ENCODE assay signal across 21 cellular contexts in genomic region chr20:35635652-35636051, GRCh38. TPM values are rescaled to one million over a fixed set of nuclear protein-coding genes. Genes with fewer than 3 reads are reported as not detected.
DNase-seq lines count a peak whose midpoint lies in the region; ATAC-seq and TF ChIP-seq lines count a peak whose summit lies in the region.
"Had no signal": no experiment of that assay in that cellular context is flagged by ENCODE, and none has a peak within 500 bp of the region (broad histone marks: within the 10 kb centered on the region; RNA-seq: fewer than 3 reads in every experiment).

No MANE protein-coding gene starts in this region.

- H3K27me3 Mint-ChIP-seq in CD4-positive, alpha-beta memory T cell: no peaks in the 10 kb centered on the region
- peaks cover 7% of the 10 kb centered on the region for H3K27me3 Mint-ChIP-seq in GM23338 (ENCODE audit: insufficient read depth, low read depth, poor library complexity)
- H3K27me3 Mint-ChIP-seq: activated CD4-positive, alpha-beta T cell treated with anti-CD3 and anti-CD28 coated beads, Interleukin-2, amount 10 ng/mL, durations not matched to agents 7 days and 5 days had no signal

- no peak overlapping the region for H3K4me3 Mint-ChIP-seq in CD4-positive, alpha-beta memory T cell
- H3K4me3 Mint-ChIP-seq in GM23338: no peak overlapping the region
- H3K4me3 Mint-ChIP-seq: activated CD4-positive, alpha-beta T cell treated with anti-CD3 and anti-CD28 coated beads, Interleukin-2, amount 10 ng/mL, durations not matched to agents 7 days and 5 days had no signal

- H3K9me2 ChIP-seq in GM23338 (ENCODE audit: insufficient read depth) (no peaks in the 10 kb centered on the region), hepatocyte (replicated peaks; ENCODE audit: insufficient read depth) (no peaks in the 10 kb centered on the region)
- H3K9me2 ChIP-seq: SK-N-SH had no signal

- no peak overlapping the region for H2AFZ ChIP-seq in GM23338
- H2AFZ ChIP-seq in hepatocyte: no peak overlapping the region

- H3K4me2 ChIP-seq in GM23338 (no peak overlapping the region), hepatocyte (peak overlapping the region; percentile 43)
- H3K4me2 ChIP-seq: KMS-11, SK-N-SH had no signal

- intact Hi-C loops in CD4-positive, alpha-beta memory T cell (cut with micrococcal nuclease): no loop called here

- H3K4me3 ChIP-seq in CD4-positive, alpha-beta memory T cell (ENCODE audit: low read length in 2 of 2): no peak overlapping the region
- H3K4me3 ChIP-seq in GM23338 (no peak overlapping the region), hepatocyte (no peak overlapping the region)
- H3K4me3 ChIP-seq: colonic mucosa, psoas muscle, spleen, thyroid gland had no signal

- peaks cover 40 to 58% (median 45%) of the 10 kb centered on the region in 4 donors for H3K4me1 Mint-ChIP-seq in CD4-positive, alpha-beta memory T cell
- H3K4me1 Mint-ChIP-seq in GM23338: peaks cover 18% of the 10 kb centered on the region

- no peaks in the 10 kb centered on the region for H3F3A ChIP-seq in GM23338 (replicated peaks; ENCODE audit: low read depth)

- POLR2A ChIA-PET in CD4-positive, alpha-beta memory T cell (lab: Charles Lee; ENCODE audit: partially characterized antibody): interaction anchor here (1.8 kb wide), 1 partner anchor 29 kb away, joined by 8 read pairs; the partner anchor contains the start of genes CPNE1 and RBM12

- 84% methylated on average over 4 of the region's 4 CpGs for WGBS in hepatocyte (ENCODE audit: low lambda C conversion rate, missing lambda C conversion rate)

- H4K20me1 ChIP-seq in GM23338 (replicated peaks; ENCODE audit: insufficient read depth) (peaks cover 36% of the 10 kb centered on the region), hepatocyte (ENCODE audit: insufficient read depth, poor library complexity, severe bottlenecking) (peaks cover 40% of the 10 kb centered on the region)

- peaks cover 67% of the 10 kb centered on the region for H3K79me2 ChIP-seq in GM23338 (replicated peaks; ENCODE audit: insufficient read depth)
- peaks cover 68% of the 10 kb centered on the region for H3K79me2 ChIP-seq in hepatocyte

- ATAC-seq in GM23338: peak; percentile 19; the same call in 1 of the 3 replicates
- ATAC-seq: HCT116, PC-3, psoas muscle had no signal

- no peaks in the 10 kb centered on the region for H3K9me3 ChIP-seq in CD4-positive, alpha-beta memory T cell (ENCODE audit: control insufficient read depth in 1 of 2, low read length in 2 of 2)
- H3K9me3 ChIP-seq in hepatocyte (ENCODE audit: low read depth): no peaks in the 10 kb centered on the region
- H3K9me3 ChIP-seq: colonic mucosa, psoas muscle, SK-N-SH, spleen, thyroid gland had no signal

- no peaks in the 10 kb centered on the region for H3K9me3 Mint-ChIP-seq in CD4-positive, alpha-beta memory T cell
- H3K9me3 Mint-ChIP-seq in GM23338: no peaks in the 10 kb centered on the region
- H3K9me3 Mint-ChIP-seq: activated CD4-positive, alpha-beta T cell treated with anti-CD3 and anti-CD28 coated beads, Interleukin-2, amount 10 ng/mL, durations not matched to agents 7 days and 5 days had no signal

- peak overlapping the region; percentile 16 to 89 (median 53) for H3K27ac Mint-ChIP-seq in CD4-positive, alpha-beta memory T cell
- H3K27ac Mint-ChIP-seq in GM23338: no peak overlapping the region
- H3K27ac Mint-ChIP-seq: activated CD4-positive, alpha-beta T cell treated with anti-CD3 and anti-CD28 coated beads, Interleukin-2, amount 10 ng/mL, durations not matched to agents 7 days and 5 days had no signal

- peaks cover 21% of the 10 kb centered on the region for H3K36me3 ChIP-seq in CD4-positive, alpha-beta memory T cell (ENCODE audit: insufficient read depth, low read length)
- 0 out of 2 replicates have a peak, but pooled peaks cover 5% of the 10 kb centered on the region for H3K36me3 ChIP-seq in GM23338 (ENCODE audit: insufficient read depth)
- H3K36me3 ChIP-seq in hepatocyte (replicated peaks; ENCODE audit: insufficient read depth, low read depth): no peaks in the 10 kb centered on the region

- H3K27ac ChIP-seq in CD4-positive, alpha-beta memory T cell (ENCODE audit: low read depth, low read length): no peak overlapping the region
- H3K27ac ChIP-seq in GM23338 (ENCODE audit: low read depth): peak overlapping the region; percentile 74; the same call in 1 of the 2 replicates
- peak overlapping the region; percentile 55 for H3K27ac ChIP-seq in hepatocyte
- H3K27ac ChIP-seq: colonic mucosa, KMS-11, psoas muscle, spleen, thyroid gland had no signal

- TF ChIP-seq CTCF in GM23338 (conservative IDR thresholded peaks at IDR 0.05; ENCODE audit: low read depth in 2 of 2) (no peak), hepatocyte (IDR thresholded peaks at IDR 0.05; ENCODE audit: poor library complexity) (no peak)

- peaks cover 10% of the 10 kb centered on the region for H3K4me1 ChIP-seq in CD4-positive, alpha-beta memory T cell (ENCODE audit: insufficient read depth, low read length)
- H3K4me1 ChIP-seq in GM23338 (ENCODE audit: insufficient read depth): peaks cover 18% of the 10 kb centered on the region; the same call in 1 of the 2 replicates
- H3K4me1 ChIP-seq in hepatocyte (ENCODE audit: insufficient read depth): peaks cover 8% of the 10 kb centered on the region
- H3K4me1 ChIP-seq: colonic mucosa, thyroid gland had no signal

- H3K36me3 Mint-ChIP-seq in CD4-positive, alpha-beta memory T cell: peaks cover 13 to 26% of the 10 kb centered on the region in 2 donors
- H3K36me3 Mint-ChIP-seq in GM23338 (ENCODE audit: low read depth): peaks cover 15% of the 10 kb centered on the region

- CTCF ChIA-PET in CD4-positive, alpha-beta memory T cell (lab: Charles Lee; ENCODE audit: partially characterized antibody): interaction anchor here (1.8 kb wide), 1 partner anchor 34 kb away, joined by 6 read pairs; no protein-coding TSS in a partner anchor

- no peak for DNase-seq in CD4-positive, alpha-beta memory T cell
- no peak for DNase-seq in GM23338 (ENCODE audit: low spot score)
- DNase-seq in amniotic epithelial cell (ENCODE audit: low read depth): peak; percentile 50
- DNase-seq in hepatocyte (ENCODE audit: low spot score): no peak
- no peak for DNase-seq in anterior cingulate cortex (lab: John Stamatoyannopoulos, UW)
- DNase-seq in NCI-H2171 (lab: John Stamatoyannopoulos, UW): no peak
- no peak for DNase-seq in NCI-H510A (lab: John Stamatoyannopoulos, UW)
- DNase-seq: activated CD4-positive, alpha-beta T cell treated with anti-CD3 and anti-CD28 coated beads, Interleukin-2, amount 10 ng/mL, durations not matched to agents 7 days and 5 days; activated T-cell treated with anti-CD3 and anti-CD28 coated beads, Interleukin-2, amount 50 U/mL, for 48 hours; colonic mucosa; DMS53; NCI-H1092; NCI-H2081; NCI-H748 treated with DMSO at 0.1 percent for 48 hours; PC-3; psoas muscle; SK-N-SH; spleen; thyroid gland had no signal

- H3K27me3 ChIP-seq in CD4-positive, alpha-beta memory T cell (ENCODE audit: insufficient read depth, low read length): no peaks in the 10 kb centered on the region
- H3K27me3 ChIP-seq in GM23338 (ENCODE audit: insufficient read depth) (no peaks in the 10 kb centered on the region), hepatocyte (no peaks in the 10 kb centered on the region)
- H3K27me3 ChIP-seq: colonic mucosa, spleen, thyroid gland had no signal

TF ChIP-seq in GM23338, 12 proteins besides CTCF, POLR2A, EP300 and RAD21 (continues in another document):
- no peak for TF ChIP-seq REST (IDR thresholded peaks at IDR 0.05; ENCODE audit: unreplicated experiment)
- TF ChIP-seq EZH2phosphoT487 (IDR thresholded peaks at IDR 0.05; ENCODE audit: unreplicated experiment): no peak
- TF ChIP-seq ZNF331 (CRISPR knock-in tag; IDR thresholded peaks at IDR 0.05; ENCODE audit: low read depth): no peak
- no peak for TF ChIP-seq EZH2 (IDR thresholded peaks at IDR 0.05; ENCODE audit: low read depth, unreplicated experiment)

RNA-seq across cellular contexts. Expression of gene SPAG4, which starts 20.0 kb away (rescaled TPM):
- total RNA-seq in CD4-positive, alpha-beta memory T cell: 1 to 10 TPM in 1 of 2 experiments, under 1 TPM in 1; 0.47 to 1.3 TPM
- under 1 TPM; 0.69 to 0.79 TPM for polyA plus RNA-seq in CD4-positive, alpha-beta memory T cell
- total RNA-seq in GM23338 (2014; rRNA removed; shearing (Covaris generic)): 0.39 and 2.7 TPM in 2 replicates
- 2.9 and 3.8 TPM in 2 replicates for polyA plus RNA-seq in GM23338 (2016; fragmentation: Nextera tagmentation; extraction: Ambion mirVana)
- total RNA-seq in hepatocyte: 7.9 and 11.0 TPM in 2 replicates
- polyA plus RNA-seq in hepatocyte: 6.6 and 10.5 TPM in 2 replicates

RNA-seq across cellular contexts. Expression of gene CPNE1, which starts 29.0 kb away (rescaled TPM):
- total RNA-seq in CD4-positive, alpha-beta memory T cell: 100 to 1,000 TPM; 316 to 353 TPM
- 100 to 1,000 TPM; 305 to 343 TPM for polyA plus RNA-seq in CD4-positive, alpha-beta memory T cell
- 158 and 189 TPM in 2 replicates for total RNA-seq in GM23338 (2014; rRNA removed; shearing (Covaris generic))
- polyA plus RNA-seq in GM23338 (2016; fragmentation: Nextera tagmentation; extraction: Ambion mirVana) (196 and 221 TPM in 2 replicates), hepatocyte (91.1 and 93.4 TPM in 2 replicates)
- total RNA-seq in hepatocyte: 66.9 and 68.9 TPM in 2 replicates

RNA-seq across cellular contexts. Expression of gene RBM12, which starts 29.0 kb away (rescaled TPM):
- 100 to 1,000 TPM; 129 to 138 TPM for total RNA-seq in CD4-positive, alpha-beta memory T cell
- polyA plus RNA-seq in CD4-positive, alpha-beta memory T cell: 10 to 100 TPM; 29.9 to 52.8 TPM
- 81.3 and 82.2 TPM in 2 replicates for total RNA-seq in GM23338 (2014; rRNA removed; shearing (Covaris generic))
- 21.0 and 22.3 TPM in 2 replicates for polyA plus RNA-seq in GM23338 (2016; fragmentation: Nextera tagmentation; extraction: Ambion mirVana)
- total RNA-seq in hepatocyte: 53.7 and 57.3 TPM in 2 replicates
- polyA plus RNA-seq in hepatocyte: 20.6 and 22.5 TPM in 2 replicates
